In genomic region chr3:61901986-61902385, GRCh38 we compare ENCODE assay signal across 11 cellular contexts.
"Had no signal": no experiment of that assay in that cellular context is flagged by ENCODE, and none has a peak within 500 bp of the region (broad histone marks: within the 10 kb centered on the region; RNA-seq: fewer than 3 reads in every experiment).

No MANE protein-coding gene starts in this region.

- DNase-seq: activated CD4-positive, alpha-beta T cell treated with anti-CD3 and anti-CD28 coated beads, Interleukin-2, amount 10 ng/mL, durations not matched to agents 7 days and 5 days; activated CD4-positive, CD25-positive, alpha-beta regulatory T cell; activated CD8-positive, alpha-beta memory T cell treated with anti-CD3 and anti-CD28 coated beads for 24 hours; activated naive CD4-positive, alpha-beta T cell treated with Interleukin-2 at 50 U/mL for 16 hours; effector memory CD4-positive, alpha-beta T cell; kidney; mesendoderm; nephron progenitor cell; sigmoid colon; stimulated activated naive CD4-positive, alpha-beta T cell treated with Interleukin-2 at 50 U/mL for 16 hours; upper lobe of left lung had no signal
